17 cellular contexts compared by ENCODE assay signal in genomic region chr2:218266316-218266979, GRCh38. TPM values are rescaled to one million over a fixed set of nuclear protein-coding genes. Genes with fewer than 3 reads are reported as not detected.
A peak's percentile ranks its signal among the peaks of the same experiment; 100 is the strongest.
DNase-seq lines count a peak whose midpoint lies in the region; ATAC-seq and TF ChIP-seq lines count a peak whose summit lies in the region.
"Had no signal": no experiment of that assay in that cellular context is flagged by ENCODE, and none has a peak within 500 bp of the region (broad histone marks: within the 10 kb centered on the region; RNA-seq: fewer than 3 reads in every experiment).

No MANE protein-coding gene starts in this region.

- H3K36me3 ChIP-seq in Caco-2 (ENCODE audit: control insufficient read depth, insufficient read depth, low read length) (peaks cover 6% of the 10 kb centered on the region; the same call in 1 of the 2 replicates), osteoblast (ENCODE audit: insufficient read depth, low read length) (peaks cover 41% of the 10 kb centered on the region)

- intact Hi-C loops in Caco-2 (cut with micrococcal nuclease; ENCODE audit: unreplicated experiment), result no loop called here

- H3K36me3 Mint-ChIP-seq in T-helper 1 cell treated with Interleukin-12 subunit alpha and Interleukin-12 subunit beta and Interleukin-4 antibody, amounts not matched to agents 30 μg/mL and 1 μg/mL, for 36 hours (ENCODE audit: low read depth), result peaks cover 23% of the 10 kb centered on the region
- peaks cover 62% of the 10 kb centered on the region for H3K36me3 Mint-ChIP-seq in Caco-2 (ENCODE audit: insufficient read depth, unreplicated experiment)
- peaks cover 29% of the 10 kb centered on the region for H3K36me3 Mint-ChIP-seq in central memory CD8-positive, alpha-beta T cell (ENCODE audit: insufficient read depth)

- H3K4me1 Mint-ChIP-seq in T-helper 1 cell treated with Interleukin-12 subunit alpha and Interleukin-12 subunit beta and Interleukin-4 antibody, amounts not matched to agents 30 μg/mL and 1 μg/mL, for 36 hours (ENCODE audit: low read depth), result peaks cover 27% of the 10 kb centered on the region
- H3K4me1 Mint-ChIP-seq in Caco-2 (ENCODE audit: low read depth, unreplicated experiment), result no peaks in the 10 kb centered on the region
- peaks cover 63% of the 10 kb centered on the region for H3K4me1 Mint-ChIP-seq in central memory CD8-positive, alpha-beta T cell

- ATAC-seq in central memory CD8-positive, alpha-beta T cell (replicated peaks; ENCODE audit: extremely low read depth, poor library complexity, severe bottlenecking), result no peak
- ATAC-seq in GM18520 (IDR thresholded peaks at IDR 0.05; ENCODE audit: unreplicated experiment), result no peak

- H3K27ac ChIP-seq in osteoblast (ENCODE audit: low read depth, low read length), result no peak overlapping the region
- H3K27ac ChIP-seq: 22Rv1, BLaER1, GM23248 had no signal

- no peak overlapping the region for H3K4me3 Mint-ChIP-seq in T-helper 1 cell treated with Interleukin-12 subunit alpha and Interleukin-12 subunit beta and Interleukin-4 antibody, amounts not matched to agents 30 μg/mL and 1 μg/mL, for 36 hours
- H3K4me3 Mint-ChIP-seq in Caco-2 (ENCODE audit: unreplicated experiment), result no peak overlapping the region
- H3K4me3 Mint-ChIP-seq in central memory CD8-positive, alpha-beta T cell, result no peak overlapping the region

- H3K4me3 ChIP-seq in Caco-2 (ENCODE audit: low read depth, low read length) (no peak overlapping the region), osteoblast (ENCODE audit: insufficient read depth, low read length) (no peak overlapping the region)
- H3K4me3 ChIP-seq: BLaER1, GM23248 had no signal

- peaks cover 20% of the 10 kb centered on the region for H4K20me1 ChIP-seq in osteoblast (ENCODE audit: insufficient read depth, low read length)

- peak overlapping the region; percentile 43 for H3K27ac Mint-ChIP-seq in T-helper 1 cell treated with Interleukin-12 subunit alpha and Interleukin-12 subunit beta and Interleukin-4 antibody, amounts not matched to agents 30 μg/mL and 1 μg/mL, for 36 hours
- peak overlapping the region; percentile 55 for H3K27ac Mint-ChIP-seq in Caco-2 (ENCODE audit: unreplicated experiment)
- peak overlapping the region; percentile 23 for H3K27ac Mint-ChIP-seq in central memory CD8-positive, alpha-beta T cell (ENCODE audit: low read depth)

- no peak overlapping the region for H2AFZ ChIP-seq in osteoblast (ENCODE audit: low read length)
- H2AFZ ChIP-seq: GM23248 had no signal

- H3K27me3 ChIP-seq in Caco-2 (replicated peaks; ENCODE audit: control insufficient read depth, insufficient read depth, low read length), result no peaks in the 10 kb centered on the region
- no peaks in the 10 kb centered on the region for H3K27me3 ChIP-seq in osteoblast (ENCODE audit: insufficient read depth, low read length)
- H3K27me3 ChIP-seq: BLaER1 had no signal

- H3K4me2 ChIP-seq in osteoblast (ENCODE audit: insufficient read depth, low read length), result no peak overlapping the region
- H3K4me2 ChIP-seq: BLaER1 had no signal

- peaks cover 28% of the 10 kb centered on the region for H3K79me2 ChIP-seq in osteoblast (ENCODE audit: insufficient read depth, low read length)

- H3K4me1 ChIP-seq in Caco-2 (peaks cover 20% of the 10 kb centered on the region), osteoblast (ENCODE audit: insufficient read depth, low read length) (peaks cover 14% of the 10 kb centered on the region)

- CTCF ChIA-PET in Caco-2 (lab: Charles Lee), result no interaction called here

- no peaks in the 10 kb centered on the region for H3K27me3 Mint-ChIP-seq in T-helper 1 cell treated with Interleukin-12 subunit alpha and Interleukin-12 subunit beta and Interleukin-4 antibody, amounts not matched to agents 30 μg/mL and 1 μg/mL, for 36 hours (ENCODE audit: low read depth)
- no peaks in the 10 kb centered on the region for H3K27me3 Mint-ChIP-seq in Caco-2 (ENCODE audit: insufficient read depth, unreplicated experiment)
- H3K27me3 Mint-ChIP-seq in central memory CD8-positive, alpha-beta T cell, result no peaks in the 10 kb centered on the region

- DNase-seq in T-helper 1 cell (no peak), Caco-2 (no peak), osteoblast (ENCODE audit: insufficient read length, low spot score, missing footprints) (peak; percentile 13), activated gamma-delta T cell (lab: John Stamatoyannopoulos, UW) (no peak), NCI-H1694 (lab: John Stamatoyannopoulos, UW) (no peak)
- DNase-seq in central memory CD8-positive, alpha-beta T cell (ENCODE audit: low spot score in 2 of 2), result no peak
- DNase-seq: DMS153, GM23248, NCI-H1092, NCI-H2107, NCI-H226, NCI-H526 treated with DMSO at 0.1 percent for 48 hours, RPMI8226 had no signal

- no TSS peak for BruUV-seq in Caco-2 (replicated peaks; lab: Mats Ljungman, UMichigan)

- POLR2A ChIA-PET in Caco-2 (lab: Charles Lee), result no interaction called here

- H3K9me3 Mint-ChIP-seq in T-helper 1 cell treated with Interleukin-12 subunit alpha and Interleukin-12 subunit beta and Interleukin-4 antibody, amounts not matched to agents 30 μg/mL and 1 μg/mL, for 36 hours, result no peaks in the 10 kb centered on the region
- H3K9me3 Mint-ChIP-seq in Caco-2 (ENCODE audit: unreplicated experiment), result no peaks in the 10 kb centered on the region
- H3K9me3 Mint-ChIP-seq in central memory CD8-positive, alpha-beta T cell, result no peaks in the 10 kb centered on the region

- no peak for TF ChIP-seq CTCF in Caco-2 (IDR thresholded peaks at IDR 0.05; ENCODE audit: insufficient read depth in 1 of 2, low read depth in 1 of 2, low read length in 1 of 2, severe bottlenecking in 1 of 2, unreplicated experiment in 1 of 2)
- no peak for TF ChIP-seq CTCF in osteoblast (IDR thresholded peaks at IDR 0.05; ENCODE audit: extremely low read depth, low read depth, low read length)

- H3K9me3 ChIP-seq in Caco-2 (no peaks in the 10 kb centered on the region), osteoblast (ENCODE audit: low read depth, low read length) (no peaks in the 10 kb centered on the region)
- H3K9me3 ChIP-seq: BLaER1 had no signal

RNA-seq across cellular contexts. Expression of gene AAMP, which starts 3.5 kb away (rescaled TPM):
- total RNA-seq in Caco-2 (2022) (118 and 125 TPM in 2 replicates), osteoblast (85.7 and 97.0 TPM in 2 replicates)

RNA-seq across cellular contexts. Expression of gene PNKD, which starts 3.9 kb away (rescaled TPM):
- total RNA-seq in Caco-2 (2022), result 39.2 and 42.9 TPM in 2 replicates
- 23.2 and 24.2 TPM in 2 replicates for total RNA-seq in osteoblast

RNA-seq across cellular contexts. Expression of gene GPBAR1, which starts 5.6 kb away (rescaled TPM):
- 0.29 and 0.44 TPM in 2 replicates for total RNA-seq in Caco-2 (2022)
- 0.36 TPM in 1 of 2 replicates, not detected in the other for total RNA-seq in osteoblast
- total RNA-seq: GM23248 had no signal

RNA-seq across cellular contexts. Expression of gene TMBIM1, which starts 25.9 kb away (rescaled TPM):
- total RNA-seq in Caco-2 (2022), result 168 and 175 TPM in 2 replicates
- total RNA-seq in osteoblast, result 155 and 187 TPM in 2 replicates

RNA-seq across cellular contexts. Expression of gene ARPC2, which starts 49.5 kb away (rescaled TPM):
- total RNA-seq in Caco-2 (2022), result 284 and 290 TPM in 2 replicates
- 301 and 315 TPM in 2 replicates for total RNA-seq in osteoblast
